9 cellular contexts compared by ENCODE assay signal in genomic region chrX:47573334-47574095, GRCh38. TPM values are rescaled to one million over a fixed set of nuclear protein-coding genes. Genes with fewer than 3 reads are reported as not detected.
DNase-seq lines count a peak whose midpoint lies in the region; ATAC-seq and TF ChIP-seq lines count a peak whose summit lies in the region.
"Had no signal": no experiment of that assay in that cellular context is flagged by ENCODE, and none has a peak within 500 bp of the region (broad histone marks: within the 10 kb centered on the region; RNA-seq: fewer than 3 reads in every experiment).

No MANE protein-coding gene starts in this region.

- H3K56ac ChIP-seq in IMR-90 (ENCODE audit: extremely low read depth, insufficient read depth, low read length), result 0 out of 2 replicates have a peak overlapping the region, but pooled peaks have one; percentile 23

- H3K4me1 ChIP-seq in IMR-90 (ENCODE audit: control insufficient read depth, insufficient read depth, low read length), result peaks cover 23% of the 10 kb centered on the region
- H3K4me1 ChIP-seq in suprapubic skin, result peaks cover 14% of the 10 kb centered on the region

- dilution Hi-C loops in IMR-90 (cut with HindIII; ENCODE audit: low sequenced_read_pairs, unreplicated experiment), result no loop called here

- no peak for TF ChIP-seq POLR2A in IMR-90 (IDR thresholded peaks at IDR 0.05; ENCODE audit: low read depth, low read length)
- TF ChIP-seq POLR2A in suprapubic skin (IDR thresholded peaks at IDR 0.05), result no peak

- H2BK120ac ChIP-seq in IMR-90 (ENCODE audit: low read depth, low read length), result peak overlapping the region; percentile 77

- H3K36me3 ChIP-seq in IMR-90 (ENCODE audit: control insufficient read depth, insufficient read depth, low read length) (peaks cover 19% of the 10 kb centered on the region; the same call in 1 of the 2 replicates), suprapubic skin (peaks cover 32% of the 10 kb centered on the region)

- peak overlapping the region; percentile 81 for H2AK5ac ChIP-seq in IMR-90 (ENCODE audit: low read depth, low read length)

- H2BK5ac ChIP-seq in IMR-90 (ENCODE audit: low read depth, low read length, poor library complexity, severe bottlenecking), result peak overlapping the region; percentile 27

- WGBS in IMR-90 (ENCODE audit: extremely low coverage in 2 of 2, insufficient read length in 1 of 2), 2 experiments, result 38% methylated on average over 10 of the region's 21 CpGs; no CpG with 5 or more reads in 1 of the 2 experiments
- WGBS in suprapubic skin, result 43% methylated on average over 17 of the region's 21 CpGs

- DNase-seq in IMR-90 (peak; percentile 73), cardiac fibroblast (ENCODE audit: low read depth in 2 of 2) (peak; percentile 39 to 86), left colon (peak; percentile 47 to 64), suprapubic skin (ENCODE audit: low spot score in 2 of 2) (peak in 1 of 2 donors; percentile 58), NCI-H2171 treated with DMSO at 0.1 percent for 48 hours (lab: John Stamatoyannopoulos, UW) (no peak), ACHN (no peak)
- no peak for DNase-seq in stimulated activated CD4-positive, alpha-beta T cell treated with anti-CD3 and anti-CD28 coated beads, Interleukin-1b, Interleukin-23, amount 100 ng/mL, for 48 hours

- TF ChIP-seq EP300 in suprapubic skin (IDR thresholded peaks at IDR 0.05), result no peak

- no TSS peak for BruUV-seq in IMR-90 (replicated peaks; lab: Mats Ljungman, UMichigan)

- peak overlapping the region; percentile 87 for H3K4ac ChIP-seq in IMR-90 (ENCODE audit: low read depth, low read length)

- H3K9me1 ChIP-seq in IMR-90 (ENCODE audit: insufficient read depth, low read length), result peaks cover 9% of the 10 kb centered on the region; the same call in 1 of the 2 replicates

- peak overlapping the region; percentile 39 for H4K91ac ChIP-seq in IMR-90 (ENCODE audit: insufficient read depth, low read depth, low read length)

- no peaks in the 10 kb centered on the region for H3K27me3 ChIP-seq in IMR-90 (ENCODE audit: control insufficient read depth, insufficient read depth, low read length)
- no peaks in the 10 kb centered on the region for H3K27me3 ChIP-seq in suprapubic skin

- H3K27ac ChIP-seq in IMR-90 (ENCODE audit: insufficient read depth, low read length), result peak overlapping the region; percentile 68
- H3K27ac ChIP-seq in suprapubic skin, result peak overlapping the region; percentile 51
- H3K27ac ChIP-seq: VCaP had no signal

- no peak overlapping the region; the same call in 1 of the 2 replicates for H3K23ac ChIP-seq in IMR-90 (ENCODE audit: low read depth, low read length)

- in situ Hi-C loops in IMR-90 (cut with MboI; ENCODE audit: low sequenced_read_pairs) (no loop called here), ACHN (cut with HindIII; ENCODE audit: low pct_ligation_motif_present, low pct_unique_long_range_greater_than_20kb, low sequenced_read_pairs) (no loop called here)

- H3K4me2 ChIP-seq in IMR-90 (ENCODE audit: low read depth, low read length), result no peak overlapping the region; the same call in 1 of the 2 replicates

- peak overlapping the region; percentile 68 to 77; a peak in 3 of 4 replicates for H4K8ac ChIP-seq in IMR-90 (ENCODE audit: low read depth in 2 of 2, low read length in 2 of 2)

- H3K4me3 ChIP-seq in IMR-90 (ENCODE audit: insufficient read depth, low read depth, low read length), result no peak overlapping the region
- H3K4me3 ChIP-seq in cardiac fibroblast (replicated peaks in 1 of 2; ENCODE audit: low read depth in 2 of 2, low read length in 2 of 2), result peak overlapping the region; percentile 15 to 18
- peak overlapping the region; percentile 34 for H3K4me3 ChIP-seq in suprapubic skin

- peak overlapping the region; percentile 67 for H2AFZ ChIP-seq in IMR-90 (replicated peaks; ENCODE audit: low read length, poor library complexity)

- no peak for TF ChIP-seq RAD21 in IMR-90 (IDR thresholded peaks at IDR 0.05; ENCODE audit: low read length)

- H3K18ac ChIP-seq in IMR-90 (ENCODE audit: low read depth, low read length), result peak overlapping the region; percentile 14; the same call in 1 of the 2 replicates

- CTCF ChIA-PET in IMR-90 (lab: Yijun Ruan, JAX), result no interaction called here

- H3K79me1 ChIP-seq in IMR-90 (ENCODE audit: low read depth in 1 of 2, low read length in 2 of 2), result peaks cover 0 to 3% of the 10 kb centered on the region in 2 experiments; a peak in 1 of 4 replicates

- peak overlapping the region; percentile 61 for H3K9ac ChIP-seq in IMR-90 (ENCODE audit: low read depth, low read length)

- ATAC-seq in IMR-90 (ENCODE audit: low read depth) (peak; percentile 55), left colon (peak; percentile 68), GM21737 (IDR thresholded peaks at IDR 0.05; ENCODE audit: unreplicated experiment) (no peak)

- intact Hi-C loops in IMR-90 (cut with micrococcal nuclease), result no loop called here
- intact Hi-C loops in left colon (cut with DNase I, micrococcal nuclease), result no loop called here

- H3K14ac ChIP-seq in IMR-90 (replicated peaks; ENCODE audit: low read depth, low read length), result peak overlapping the region; percentile 43

- no peaks in the 10 kb centered on the region; the same call in 1 of the 2 replicates for H3K9me3 ChIP-seq in IMR-90 (ENCODE audit: control insufficient read depth, insufficient read depth, low read length)
- H3K9me3 ChIP-seq in suprapubic skin, result no peaks in the 10 kb centered on the region

- H2BK15ac ChIP-seq in IMR-90 (ENCODE audit: low read depth, low read length), result peak overlapping the region; percentile 91; the same call in 2 of the 3 replicates

- H4K5ac ChIP-seq in IMR-90 (ENCODE audit: low read depth, low read length), result peak overlapping the region; percentile 19; the same call in 1 of the 2 replicates

- H2BK20ac ChIP-seq in IMR-90 (ENCODE audit: low read depth, low read length), result no peak overlapping the region

- no peaks in the 10 kb centered on the region; the same call in 1 of the 2 replicates for H4K20me1 ChIP-seq in IMR-90 (ENCODE audit: insufficient read depth, low read length)

- POLR2A ChIA-PET in IMR-90 (lab: Charles Lee; ENCODE audit: unreplicated experiment), result no interaction called here

- no peak for TF ChIP-seq CTCF in IMR-90 (conservative IDR thresholded peaks at IDR 0.05; ENCODE audit: low read depth, low read length)
- TF ChIP-seq CTCF in cardiac fibroblast (IDR thresholded peaks at IDR 0.05; ENCODE audit: low read depth, low read length), result no peak
- no peak for TF ChIP-seq CTCF in suprapubic skin (IDR thresholded peaks at IDR 0.05)

- peak overlapping the region; percentile 60 for H2AK9ac ChIP-seq in IMR-90 (replicated peaks; ENCODE audit: low read depth, low read length, poor library complexity)

TF ChIP-seq in IMR-90, 13 proteins besides CTCF, POLR2A, EP300 and RAD21:
- no peak for TF ChIP-seq NFE2L2 (IDR thresholded peaks at IDR 0.05; ENCODE audit: low read depth, low read length)
- 0 out of 2 replicates have a peak, but pooled peaks have one; percentile 17 for TF ChIP-seq CEBPB (IDR thresholded peaks at IDR 0.05; ENCODE audit: low read depth, low read length)
- TF ChIP-seq MAZ (IDR thresholded peaks at IDR 0.05; ENCODE audit: borderline replicate concordance, low read depth, low read length), result peak; percentile 100
TF ChIP-seq in IMR-90: peak in this region for 2.

RNA-seq across cellular contexts. Expression of gene TIMP1, which starts 8.7 kb away (rescaled TPM):
- total RNA-seq in IMR-90 (2012; rRNA removed), result 407 and 512 TPM in 2 replicates
- polyA plus RNA-seq in IMR-90 (2012; rRNA removed), result 3,078 and 3,290 TPM in 2 replicates
- polyA plus RNA-seq in IMR-90 (2012; cell fraction: cytosol; rRNA removed), result 2,220 and 2,243 TPM in 2 replicates
- polyA plus RNA-seq in IMR-90 (2012; cell fraction: nucleus; rRNA removed; ENCODE audit: low replicate concordance), result 514 and 755 TPM in 2 replicates
- total RNA-seq in left colon, result 10 to 100 TPM; 35.1 to 80.1 TPM
- 10 to 100 TPM; 37.7 to 94.2 (median 69.2) TPM for total RNA-seq in suprapubic skin

RNA-seq across cellular contexts. Expression of gene ARAF, which starts 12.5 kb away (rescaled TPM):
- total RNA-seq in IMR-90 (2012; rRNA removed) (9.1 and 10.8 TPM in 2 replicates), left colon (100 to 1,000 TPM in 1 of 2 donors, 10 to 100 TPM in 1; 88.8 to 106 TPM), suprapubic skin (10 to 100 TPM; 32.4 to 60.0 (median 42.2) TPM)
- 52.2 and 54.2 TPM in 2 replicates for polyA plus RNA-seq in IMR-90 (2012; rRNA removed)
- 49.7 and 53.0 TPM in 2 replicates for polyA plus RNA-seq in IMR-90 (2012; cell fraction: cytosol; rRNA removed)
- polyA plus RNA-seq in IMR-90 (2012; cell fraction: nucleus; rRNA removed; ENCODE audit: low replicate concordance), result 107 and 180 TPM in 2 replicates

RNA-seq across cellular contexts. Expression of gene SYN1, which starts 46.1 kb away (rescaled TPM):
- total RNA-seq in IMR-90 (2012; rRNA removed), result under 0.01 TPM in 2 replicates
- 0.56 and 0.63 TPM in 2 replicates for polyA plus RNA-seq in IMR-90 (2012; rRNA removed)
- 0.39 and 0.44 TPM in 2 replicates for polyA plus RNA-seq in IMR-90 (2012; cell fraction: cytosol; rRNA removed)
- 0.33 and 0.71 TPM in 2 replicates for polyA plus RNA-seq in IMR-90 (2012; cell fraction: nucleus; rRNA removed; ENCODE audit: low replicate concordance)
- under 1 TPM; 0.50 to 0.73 TPM for total RNA-seq in left colon
- total RNA-seq in suprapubic skin, result 1 to 10 TPM in 1 of 4 donors, under 1 TPM in 2, not detected in 1; 0.34 to 2.2 (median 0.89) TPM

RNA-seq across cellular contexts. Expression of gene CFP, which starts 56.2 kb away (rescaled TPM):
- under 0.01 TPM in 2 replicates for total RNA-seq in IMR-90 (2012; rRNA removed)
- polyA plus RNA-seq in IMR-90 (2012; rRNA removed), result 0.14 and 0.16 TPM in 2 replicates
- 0.08 TPM in 1 of 2 replicates, not detected in the other for polyA plus RNA-seq in IMR-90 (2012; cell fraction: cytosol; rRNA removed)
- polyA plus RNA-seq in IMR-90 (2012; cell fraction: nucleus; rRNA removed; ENCODE audit: low replicate concordance), result 1.4 and 1.8 TPM in 2 replicates
- 1 to 10 TPM; 1.2 to 3.5 TPM for total RNA-seq in left colon
- total RNA-seq in suprapubic skin, result 1 to 10 TPM; 1.1 to 4.5 (median 2.4) TPM

Comparison
In these comparisons a context has a peak if more than half of its experiments do, and no peak if none do; other contexts are left out.
1. DNase-seq: peak in IMR-90 (single experiment), cardiac fibroblast (2 of 2) and left colon (2 of 2); none in stimulated activated CD4-positive, alpha-beta T cell treated with anti-CD3 and anti-CD28 coated beads, Interleukin-1b, Interleukin-23, amount 100 ng/mL, for 48 hours (single experiment), NCI-H2171 treated with DMSO at 0.1 percent for 48 hours (single experiment) and ACHN (single experiment).